ENCODE assay signal across 8 cellular contexts in the genomic region with DNA sequence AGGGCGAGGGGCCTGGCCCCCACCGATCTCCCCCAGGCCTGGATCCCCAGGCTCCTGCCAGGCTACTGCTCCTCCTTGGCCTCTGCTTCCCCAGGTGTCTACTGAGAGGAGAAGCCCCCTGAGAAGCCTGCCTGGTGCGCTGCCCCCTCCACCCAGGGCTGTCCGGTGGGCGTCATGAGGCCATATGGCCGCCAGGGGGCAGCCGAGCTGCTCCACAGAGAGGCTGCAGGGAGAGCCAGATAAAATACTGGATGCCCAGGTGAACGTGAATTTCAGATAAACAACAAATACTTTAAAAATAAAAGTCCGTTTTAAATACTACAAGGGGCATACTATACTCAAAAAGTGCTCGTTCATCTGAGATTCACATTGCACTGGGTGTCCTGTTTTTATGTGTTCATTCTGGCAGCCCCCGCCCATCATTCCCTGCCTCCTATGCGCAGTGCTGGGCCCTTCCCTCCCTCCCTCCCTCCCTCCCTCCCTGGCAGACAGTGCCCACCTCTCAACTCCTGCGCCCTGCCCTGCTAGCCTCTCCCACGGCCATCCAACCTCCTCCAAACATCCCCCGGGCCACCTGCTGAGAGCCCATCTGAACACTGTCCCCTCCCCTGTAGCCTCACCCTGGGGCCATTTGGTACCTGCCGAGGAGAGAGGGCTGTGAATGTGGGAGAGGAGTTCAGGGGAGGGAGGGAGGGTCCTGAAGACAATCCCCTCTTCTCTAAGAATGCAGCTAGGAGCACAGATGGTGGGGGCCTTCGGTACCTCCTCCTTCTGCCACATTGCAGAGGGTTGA. TPM values are rescaled to one million over a fixed set of nuclear protein-coding genes. Genes with fewer than 3 reads are reported as not detected.
DNase-seq lines count a peak whose midpoint lies in the region; ATAC-seq, FAIRE-seq and TF ChIP-seq lines count a peak whose summit lies in the region.

No MANE protein-coding gene starts in this region.

- CTCF ChIA-PET in HCT116 (lab: Charles Lee) (interaction anchor here (0.8 to 3.7 kb wide), 9 partner anchors 8 to 846 kb away, joined by 3 to 21 read pairs (median 3); no protein-coding TSS in a partner anchor), Panc1 (lab: Charles Lee) (interaction anchor here (1.1 to 1.3 kb wide), 2 partner anchors 9 to 46 kb away, joined by 4 read pairs; no protein-coding TSS in a partner anchor)

- H4K91ac ChIP-seq in neuronal stem cell (ENCODE audit: low read depth, low read length, poor library complexity) = no peak overlapping the region

- no peak overlapping the region for H2BK5ac ChIP-seq in neuronal stem cell (ENCODE audit: low read length)

- WGBS in neuronal stem cell (ENCODE audit: extremely low coverage in 2 of 2, insufficient read length in 2 of 2, insufficient replicate concordance in 1 of 2), 2 donors = no CpG with 5 or more reads among the region's 17 CpGs

- no peak for FAIRE-seq in RCC 7860 (lab: Jason Lieb, UNC)

- no peak overlapping the region for H2BK15ac ChIP-seq in neuronal stem cell (ENCODE audit: low read length)

- no peaks in the 10 kb centered on the region for H3K79me1 ChIP-seq in neuronal stem cell (ENCODE audit: low read depth, low read length)

- no peak overlapping the region for H3K27ac ChIP-seq in HCT116 (ENCODE audit: low read depth, low read length)
- H3K27ac ChIP-seq in Panc1 (ENCODE audit: low read length) = no peak overlapping the region
- H3K27ac ChIP-seq in neuronal stem cell (replicated peaks; ENCODE audit: low read length) = no peak overlapping the region
- no peak overlapping the region for H3K27ac ChIP-seq in tibial artery

- TF ChIP-seq POLR2A in HCT116 (IDR thresholded peaks at IDR 0.05; ENCODE audit: borderline replicate concordance, extremely low read depth, insufficient read depth, insufficient read length) = no peak

- peaks cover 66 to 98% of the 10 kb centered on the region in 2 donors for H3K36me3 Mint-ChIP-seq in CD14-positive monocyte
- H3K36me3 Mint-ChIP-seq in activated T-helper 17 cell treated with anti-CD3 and anti-CD28 coated beads, Interleukin-2, amount 50 U/mL, for 72 hours (ENCODE audit: low read depth) = peaks cover 74% of the 10 kb centered on the region

- no peaks in the 10 kb centered on the region for H3K9me2 ChIP-seq in HCT116 (ENCODE audit: insufficient read depth)

- peaks cover 33% of the 10 kb centered on the region for H3K4me1 Mint-ChIP-seq in CD14-positive monocyte
- H3K4me1 Mint-ChIP-seq in activated T-helper 17 cell treated with anti-CD3 and anti-CD28 coated beads, Interleukin-2, amount 50 U/mL, for 72 hours = peaks cover 29% of the 10 kb centered on the region

- ATAC-seq in HCT116 = peak; percentile 87
- ATAC-seq in Panc1 = peak; percentile 82
- ATAC-seq in activated T-helper 17 cell treated with anti-CD3 and anti-CD28 coated beads, Interleukin-2, amount 50 U/mL, for 72 hours (replicated peaks) = peak; percentile 23

- H3K18ac ChIP-seq in neuronal stem cell (ENCODE audit: low read length) = peak overlapping the region; percentile 86

- TF ChIP-seq RAD21 in HCT116 (IDR thresholded peaks at IDR 0.05; ENCODE audit: low read depth) = peak; percentile 75

- no TSS peak for BruUV-seq in HCT116 (replicated peaks; lab: Mats Ljungman, UMichigan)
- BruUV-seq in Panc1 (replicated peaks; lab: Mats Ljungman, UMichigan) = no TSS peak

- H3K9me3 ChIP-seq in HCT116 (ENCODE audit: control insufficient read depth in 1 of 2, insufficient read depth in 1 of 2, low read depth in 1 of 2, low read length in 2 of 2) (no peaks in the 10 kb centered on the region), Panc1 (ENCODE audit: control insufficient read depth, insufficient read depth, low read depth, low read length) (no peaks in the 10 kb centered on the region), neuronal stem cell (replicated peaks in 1 of 2; ENCODE audit: control insufficient read depth in 2 of 2, insufficient read depth in 1 of 2, low read depth in 1 of 2, low read length in 2 of 2) (peaks cover 0 to 2% of the 10 kb centered on the region in 2 donors), tibial artery (no peaks in the 10 kb centered on the region)

- no peak overlapping the region for H3K4ac ChIP-seq in neuronal stem cell (ENCODE audit: low read length)

- intact Hi-C loops in CD14-positive monocyte (cut with micrococcal nuclease) = loop anchor here (5.0 to 10.0 kb wide), 2 partner anchors 52 to 470 kb away; no protein-coding TSS in a partner anchor
- intact Hi-C loops in HCT116 (cut with micrococcal nuclease) = loop anchor here (2.0 to 5.0 kb wide), 3 partner anchors 472 to 798 kb away; no protein-coding TSS in a partner anchor
- intact Hi-C loops in Panc1 (cut with micrococcal nuclease; ENCODE audit: unreplicated experiment) = loop anchor here (5.0 kb wide), 1 partner anchor 518 kb away; no protein-coding TSS in a partner anchor
- intact Hi-C loops in tibial artery (cut with DNase I; ENCODE audit: low total_unique reads) = no loop called here

- no peak overlapping the region for H2BK12ac ChIP-seq in neuronal stem cell (ENCODE audit: low read length)

- in situ Hi-C loops in Panc1 (cut with HindIII; ENCODE audit: low pct_unique_long_range_greater_than_20kb, low sequenced_read_pairs) = no loop called here

- H2AK5ac ChIP-seq in neuronal stem cell (ENCODE audit: low read depth, low read length) = peak overlapping the region; percentile 71

- POLR2A ChIA-PET in HCT116 (lab: Charles Lee) (no interaction called here), Panc1 (lab: Charles Lee) (no interaction called here)

- H3K9ac ChIP-seq in HCT116 (ENCODE audit: low read length) (no peak overlapping the region), neuronal stem cell (ENCODE audit: low read depth, low read length, poor library complexity) (no peak overlapping the region)

- no peaks in the 10 kb centered on the region for H4K20me1 ChIP-seq in HCT116 (ENCODE audit: insufficient read depth)

- H3K23ac ChIP-seq in neuronal stem cell (ENCODE audit: low read depth, low read length, poor library complexity) = no peak overlapping the region

- peaks cover 0 to 2% (median 0%) of the 10 kb centered on the region in 7 donors for H3K9me3 Mint-ChIP-seq in CD14-positive monocyte
- H3K9me3 Mint-ChIP-seq in activated T-helper 17 cell treated with anti-CD3 and anti-CD28 coated beads, Interleukin-2, amount 50 U/mL, for 72 hours = no peaks in the 10 kb centered on the region

- H3K36me3 ChIP-seq in HCT116 (ENCODE audit: control insufficient read depth in 1 of 2, insufficient read depth in 2 of 2, low read length in 2 of 2) = no peaks in the 10 kb centered on the region
- no peaks in the 10 kb centered on the region for H3K36me3 ChIP-seq in Panc1 (ENCODE audit: control insufficient read depth, insufficient read depth, low read length)
- peaks cover 0 to 2% of the 10 kb centered on the region in 2 donors for H3K36me3 ChIP-seq in neuronal stem cell (replicated peaks in 1 of 2; ENCODE audit: control insufficient read depth in 2 of 2, insufficient read depth in 2 of 2, low read length in 2 of 2)
- H3K36me3 ChIP-seq in tibial artery = no peaks in the 10 kb centered on the region

- H2AFZ ChIP-seq in HCT116 (ENCODE audit: low read depth, low read length, poor library complexity, severe bottlenecking) = no peak overlapping the region
- H2AFZ ChIP-seq in neuronal stem cell (ENCODE audit: low read length) = no peak overlapping the region

- H3K27me3 Mint-ChIP-seq in CD14-positive monocyte (ENCODE audit: low read depth in 3 of 3) = no peaks in the 10 kb centered on the region
- H3K27me3 Mint-ChIP-seq in activated T-helper 17 cell treated with anti-CD3 and anti-CD28 coated beads, Interleukin-2, amount 50 U/mL, for 72 hours = no peaks in the 10 kb centered on the region

- H3K4me1 ChIP-seq in HCT116 (ENCODE audit: control insufficient read depth in 1 of 2, insufficient read depth in 2 of 2, low read length in 2 of 2) (peaks cover 0 to 2% of the 10 kb centered on the region in 2 experiments; a peak in 1 of 4 replicates), Panc1 (ENCODE audit: control insufficient read depth, insufficient read depth, low read length) (no peaks in the 10 kb centered on the region; the same call in 1 of the 2 replicates), neuronal stem cell (ENCODE audit: control insufficient read depth in 2 of 2, insufficient read depth in 1 of 2, low read depth in 1 of 2, low read length in 2 of 2) (peaks cover 3 to 13% of the 10 kb centered on the region in 2 donors), tibial artery (peaks cover 0 to 12% (median 6%) of the 10 kb centered on the region in 4 donors)

- H3K14ac ChIP-seq in neuronal stem cell (ENCODE audit: low read length) = no peak overlapping the region

- H3K4me2 ChIP-seq in HCT116 (ENCODE audit: low read length) = peak overlapping the region; percentile 25; the same call in 1 of the 2 replicates
- no peak overlapping the region for H3K4me2 ChIP-seq in neuronal stem cell (ENCODE audit: insufficient read depth, low read length, poor library complexity, severe bottlenecking)

- H2BK120ac ChIP-seq in neuronal stem cell (ENCODE audit: low read depth, low read length) = no peak overlapping the region

- TF ChIP-seq CTCF in CD14-positive monocyte (IDR thresholded peaks at IDR 0.05) (peak; percentile 98), HCT116 (IDR thresholded peaks at IDR 0.05 in 2 of 3, conservative IDR thresholded peaks at IDR 0.05 in 1 of 3; ENCODE audit: borderline replicate concordance in 1 of 3, insufficient read depth in 1 of 3, low read depth in 2 of 3, low read length in 2 of 3) (peak; percentile 65 to 98 (median 94); a peak in 5 of 6 replicates), Panc1 (IDR thresholded peaks at IDR 0.05) (peak; percentile 98), tibial artery (IDR thresholded peaks at IDR 0.05) (peak; percentile 92 to 97)

- no peaks in the 10 kb centered on the region for H3K27me3 ChIP-seq in HCT116 (ENCODE audit: insufficient read depth, low read length)
- H3K27me3 ChIP-seq in Panc1 (ENCODE audit: control insufficient read depth, insufficient read depth, low read length) = no peaks in the 10 kb centered on the region
- peaks cover 0 to 24% (median 4%) of the 10 kb centered on the region in 3 experiments for H3K27me3 ChIP-seq in neuronal stem cell (ENCODE audit: control insufficient read depth in 3 of 3, insufficient read depth in 3 of 3, low read depth in 1 of 3, low read length in 3 of 3)
- peaks cover 0 to 17% of the 10 kb centered on the region in 2 donors for H3K27me3 ChIP-seq in tibial artery

- RAD21 ChIA-PET in HCT116 (lab: Charles Lee; ENCODE audit: low non-redundant PET in 1 of 2, low total read pairs in 2 of 2, uncharacterized antibody in 2 of 2, unreplicated experiment in 2 of 2) = no interaction called here

- no peaks in the 10 kb centered on the region for H3K79me2 ChIP-seq in HCT116 (ENCODE audit: insufficient read depth, low read length)

- DNase-seq in CD14-positive monocyte (ENCODE audit: low spot score) (peak; percentile 40), HCT116 (ENCODE audit: low read depth, low spot score) (no peak), Panc1 (ENCODE audit: low read depth, low spot score) (peak; percentile 28), fibroblast of peridontal ligament (ENCODE audit: extremely low read depth) (peak; percentile 42), neuronal stem cell (ENCODE audit: low spot score) (peak; percentile 66), tibial artery (peak; percentile 48 to 73), RCC 7860 (ENCODE audit: low spot score) (no peak)

- H3K4me3 Mint-ChIP-seq in CD14-positive monocyte = no peak overlapping the region
- H3K4me3 Mint-ChIP-seq in activated T-helper 17 cell treated with anti-CD3 and anti-CD28 coated beads, Interleukin-2, amount 50 U/mL, for 72 hours = no peak overlapping the region

- peak overlapping the region in 2 of 7 donors; percentile 72 to 73 for H3K27ac Mint-ChIP-seq in CD14-positive monocyte
- H3K27ac Mint-ChIP-seq in activated T-helper 17 cell treated with anti-CD3 and anti-CD28 coated beads, Interleukin-2, amount 50 U/mL, for 72 hours = peak overlapping the region; percentile 99

- no peak overlapping the region for H4K8ac ChIP-seq in neuronal stem cell (ENCODE audit: low read depth, low read length)

- no peak overlapping the region for H3K4me3 ChIP-seq in HCT116 (replicated peaks in 1 of 2; ENCODE audit: low read depth in 1 of 2, low read length in 2 of 2)
- H3K4me3 ChIP-seq in Panc1 (ENCODE audit: low read depth in 2 of 2, low read length in 2 of 2) = no peak overlapping the region
- H3K4me3 ChIP-seq in neuronal stem cell (ENCODE audit: low read length in 2 of 2) = no peak overlapping the region
- no peak overlapping the region for H3K4me3 ChIP-seq in tibial artery

RNA-seq across cellular contexts. Expression of a gene that starts 29.5 kb away (rescaled TPM):
- 10 to 100 TPM; 85.9 to 86.8 TPM for polyA plus RNA-seq in CD14-positive monocyte
- 0.79 TPM for total RNA-seq in HCT116 (2021; ENCODE audit: unreplicated experiment)
- 0.09 TPM in 1 of 2 replicates, not detected in the other for polyA plus RNA-seq in HCT116 (2012)
- 0.46 TPM for total RNA-seq in Panc1 (2021; ENCODE audit: unreplicated experiment)
- 0.33 TPM for polyA plus RNA-seq in Panc1 (2012; ENCODE audit: insufficient read length)
- total RNA-seq in activated T-helper 17 cell treated with anti-CD3 and anti-CD28 coated beads, Interleukin-2, amount 50 U/mL, for 72 hours = 100 to 1,000 TPM; 125 to 137 TPM
- polyA plus RNA-seq in neuronal stem cell (2013, experiment 1 of 2) = 2.0 TPM
- 1.8 TPM for polyA plus RNA-seq in neuronal stem cell (2013, experiment 2 of 2)

RNA-seq across cellular contexts. Expression of a gene that starts 46.4 kb away (rescaled TPM):
- polyA plus RNA-seq in CD14-positive monocyte = 10 to 100 TPM; 53.2 to 68.0 TPM
- total RNA-seq in HCT116 (2021; ENCODE audit: unreplicated experiment) (140 TPM), Panc1 (2021; ENCODE audit: unreplicated experiment) (130 TPM)
- 141 and 173 TPM in 2 replicates for polyA plus RNA-seq in HCT116 (2012)
- 110 TPM for polyA plus RNA-seq in Panc1 (2012; ENCODE audit: insufficient read length)
- 10 to 100 TPM in 1 of 2 donors, 1 to 10 TPM in 1; 9.6 to 27.6 TPM for total RNA-seq in activated T-helper 17 cell treated with anti-CD3 and anti-CD28 coated beads, Interleukin-2, amount 50 U/mL, for 72 hours
- 251 TPM for polyA plus RNA-seq in neuronal stem cell (2013, experiment 1 of 2)
- polyA plus RNA-seq in neuronal stem cell (2013, experiment 2 of 2) = 239 TPM

Comparison
In these comparisons a context has a peak if more than half of its experiments do, and no peak if none do; other contexts are left out.
1. DNase-seq: peak in CD14-positive monocyte (single experiment), Panc1 (single experiment), fibroblast of peridontal ligament (single experiment), neuronal stem cell (single experiment) and tibial artery (2 of 2); none in HCT116 (single experiment) and RCC 7860 (single experiment).
2. ATAC-seq: peak in every context shown above with its lines; median percentile 87 in HCT116; 82 in Panc1; 23 in activated T-helper 17 cell treated with anti-CD3 and anti-CD28 coated beads, Interleukin-2, amount 50 U/mL, for 72 hours.
3. RNA of a gene that starts 29.5 kb away (total RNA-seq): 125 to 137 TPM in activated T-helper 17 cell treated with anti-CD3 and anti-CD28 coated beads, Interleukin-2, amount 50 U/mL, for 72 hours; 0.79 TPM in HCT116 (single experiment) and 0.46 TPM in Panc1 (single experiment); every median in the first group is over 10 times any median in the second.
4. Peak in every context shown above with its lines, with median percentiles within 50 percentile points of each other: CTCF ChIP-seq.